2 cellular contexts compared by ENCODE assay signal in genomic region chr7:28360739-28361138, GRCh38.
TF ChIP-seq lines count a peak whose summit lies in the region.

No MANE protein-coding gene starts in this region.

TF ChIP-seq in SK-N-SH treated with all-trans-retinoic acid at 6 μM for 48 hours, 23 proteins besides CTCF, POLR2A, EP300 and RAD21:
- no peak for TF ChIP-seq PATZ1 (CRISPR knock-in tag; IDR thresholded peaks at IDR 0.05; ENCODE audit: borderline replicate concordance)
- no peak for TF ChIP-seq BACH2 (CRISPR knock-in tag; IDR thresholded peaks at IDR 0.05; ENCODE audit: borderline replicate concordance)
- TF ChIP-seq POU6F1 (CRISPR knock-in tag; IDR thresholded peaks at IDR 0.05; ENCODE audit: borderline replicate concordance, low read depth): no peak
- TF ChIP-seq OSR1 (CRISPR knock-in tag; IDR thresholded peaks at IDR 0.05): no peak

TF ChIP-seq in K562, 482 proteins besides CTCF, POLR2A, EP300 and RAD21 (continued from another document):
- TF ChIP-seq CREB3L1 (IDR thresholded peaks at IDR 0.05; ENCODE audit: borderline replicate concordance, low read depth): no peak
- no peak for TF ChIP-seq XRCC3 (IDR thresholded peaks at IDR 0.05)
- no peak for TF ChIP-seq XRCC5 (IDR thresholded peaks at IDR 0.05; ENCODE audit: low read depth, low read length)
